In the genomic region with DNA sequence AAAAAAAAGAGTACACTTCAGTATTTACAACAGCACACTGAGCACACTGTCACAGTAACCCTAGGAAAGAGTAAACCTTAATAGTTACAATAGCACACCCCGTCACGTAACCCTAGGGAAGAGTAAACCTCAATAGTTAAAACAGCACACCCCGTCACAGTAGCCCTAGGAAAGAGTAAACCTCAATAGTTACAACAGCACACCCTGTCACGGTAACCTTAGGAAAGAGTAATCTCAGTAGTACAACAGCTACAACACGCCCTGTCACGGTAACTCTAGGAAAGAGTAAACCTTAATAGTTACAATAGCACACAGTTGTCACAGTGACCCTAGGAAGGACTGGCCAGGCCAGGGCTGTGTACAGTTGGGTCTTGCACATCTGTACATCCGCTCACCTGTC, we compare ENCODE assay signal across 25 cellular contexts. TPM values are rescaled to one million over a fixed set of nuclear protein-coding genes. Genes with fewer than 3 reads are reported as not detected.
DNase-seq lines count a peak whose midpoint lies in the region; ATAC-seq and TF ChIP-seq lines count a peak whose summit lies in the region.
"Had no signal": no experiment of that assay in that cellular context is flagged by ENCODE, and none has a peak within 500 bp of the region (broad histone marks: within the 10 kb centered on the region; RNA-seq: fewer than 3 reads in every experiment).

No MANE protein-coding gene starts in this region.

- peaks cover 30% of the 10 kb centered on the region for H3K36me3 Mint-ChIP-seq in activated naive CD4-positive, alpha-beta T cell treated with anti-CD3 and anti-CD28 coated beads, Interleukin-2, amount 10 ng/mL, durations not matched to agents 7 days and 5 days
- H3K36me3 Mint-ChIP-seq in activated naive CD4-positive, alpha-beta T cell treated with anti-CD3 and anti-CD28 coated beads, Interleukin-2, amount 50 U/mL, for 72 hours = peaks cover 9 to 12% of the 10 kb centered on the region in 2 donors
- H3K36me3 Mint-ChIP-seq in nephron progenitor cell (ENCODE audit: low read depth) = peaks cover 23% of the 10 kb centered on the region

- intact Hi-C loops in mucosa of descending colon (cut with DNase I, micrococcal nuclease) (no loop called here), testis (cut with DNase I; ENCODE audit: low total_unique reads) (no loop called here)

- no peaks in the 10 kb centered on the region for H3K27me3 ChIP-seq in testis
- H3K27me3 ChIP-seq: heart left ventricle, ovary, thyroid gland had no signal

- H3K27ac ChIP-seq in VCaP (peak overlapping the region; percentile 56), testis (no peak overlapping the region)
- H3K27ac ChIP-seq: heart left ventricle, HL-60, ovary, thyroid gland had no signal

- no peak for DNase-seq in activated naive CD4-positive, alpha-beta T cell treated with anti-CD3 and anti-CD28 coated beads, Interleukin-2, amount 10 ng/mL, durations not matched to agents 7 days and 5 days
- no peak for DNase-seq in activated naive CD4-positive, alpha-beta T cell treated with anti-CD3 and anti-CD28 coated beads, Interleukin-2, amount 50 U/mL, for 72 hours (ENCODE audit: low spot score in 2 of 2)
- peak in 1 of 3 donors; percentile 27 for DNase-seq in mucosa of descending colon
- peak; percentile 1 for DNase-seq in testis
- no peak for DNase-seq in nephron progenitor cell
- DNase-seq: ACHN; foreskin melanocyte; H9; heart left ventricle; KBM-7; natural killer cell; NCI-H1092 treated with DMSO at 0.1 percent for 48 hours; NCI-H187; NCI-H82; SIG-M5; stimulated activated naive CD4-positive, alpha-beta T cell treated with Interleukin-2 at 50 U/mL for 16 hours; SW 1271; thyroid gland had no signal

- CTCF ChIA-PET in activated naive CD4-positive, alpha-beta T cell treated with anti-CD3 and anti-CD28 coated beads, Interleukin-2, amount 10 ng/mL, durations not matched to agents 7 days and 5 days (lab: Charles Lee) = interaction anchor here (1.6 kb wide), 1 partner anchor 185 kb away, joined by 3 read pairs; no protein-coding TSS in a partner anchor

- H3K4me1 Mint-ChIP-seq in activated naive CD4-positive, alpha-beta T cell treated with anti-CD3 and anti-CD28 coated beads, Interleukin-2, amount 10 ng/mL, durations not matched to agents 7 days and 5 days = peaks cover 14% of the 10 kb centered on the region
- peaks cover 4% of the 10 kb centered on the region for H3K4me1 Mint-ChIP-seq in nephron progenitor cell
- H3K4me1 Mint-ChIP-seq: H9 had no signal

- H3K4me1 ChIP-seq in mucosa of descending colon (ENCODE audit: low read depth) = peaks cover 6% of the 10 kb centered on the region
- no peaks in the 10 kb centered on the region for H3K4me1 ChIP-seq in testis
- H3K4me1 ChIP-seq: thyroid gland had no signal

- H3K9me3 Mint-ChIP-seq in activated naive CD4-positive, alpha-beta T cell treated with anti-CD3 and anti-CD28 coated beads, Interleukin-2, amount 10 ng/mL, durations not matched to agents 7 days and 5 days = no peaks in the 10 kb centered on the region
- H3K9me3 Mint-ChIP-seq in activated naive CD4-positive, alpha-beta T cell treated with anti-CD3 and anti-CD28 coated beads, Interleukin-2, amount 50 U/mL, for 72 hours = no peaks in the 10 kb centered on the region
- H3K9me3 Mint-ChIP-seq in nephron progenitor cell = no peaks in the 10 kb centered on the region
- H3K9me3 Mint-ChIP-seq: central memory CD8-positive, alpha-beta T cell; H9; natural killer cell had no signal

- no peak for TF ChIP-seq POLR2A in testis (IDR thresholded peaks at IDR 0.05)

- ATAC-seq in activated naive CD4-positive, alpha-beta T cell treated with anti-CD3 and anti-CD28 coated beads, Interleukin-2, amount 50 U/mL, for 72 hours = no peak
- peak; percentile 33 for ATAC-seq in mucosa of descending colon
- no peak for ATAC-seq in SK-N-SH treated with all-trans-retinoic acid at 6 μM for 48 hours
- ATAC-seq: heart left ventricle, natural killer cell had no signal

- TF ChIP-seq CTCF in VCaP (conservative IDR thresholded peaks at IDR 0.05) (no peak), mucosa of descending colon (IDR thresholded peaks at IDR 0.05) (no peak), testis (IDR thresholded peaks at IDR 0.05) (no peak), nephron progenitor cell (IDR thresholded peaks at IDR 0.05) (no peak)

- no peak overlapping the region for H3K4me3 ChIP-seq in mucosa of descending colon
- H3K4me3 ChIP-seq in testis = no peak overlapping the region
- H3K4me3 ChIP-seq: heart left ventricle, ovary, smooth muscle cell, thyroid gland had no signal

- peaks cover 5% of the 10 kb centered on the region for H3K27me3 Mint-ChIP-seq in activated naive CD4-positive, alpha-beta T cell treated with anti-CD3 and anti-CD28 coated beads, Interleukin-2, amount 10 ng/mL, durations not matched to agents 7 days and 5 days
- no peaks in the 10 kb centered on the region for H3K27me3 Mint-ChIP-seq in nephron progenitor cell (ENCODE audit: low read depth, poor library complexity)
- H3K27me3 Mint-ChIP-seq: B cell; central memory CD8-positive, alpha-beta T cell had no signal

- whole genome bisulfite sequencing in testis, 2 donors = 79 to 82% methylated on average over 7 of the region's 7 CpGs

- H3K27ac Mint-ChIP-seq in activated naive CD4-positive, alpha-beta T cell treated with anti-CD3 and anti-CD28 coated beads, Interleukin-2, amount 10 ng/mL, durations not matched to agents 7 days and 5 days = peak overlapping the region; percentile 37
- H3K27ac Mint-ChIP-seq in activated naive CD4-positive, alpha-beta T cell treated with anti-CD3 and anti-CD28 coated beads, Interleukin-2, amount 50 U/mL, for 72 hours = peak overlapping the region in 1 of 2 donors; percentile 72
- H3K27ac Mint-ChIP-seq in nephron progenitor cell = no peak overlapping the region
- H3K27ac Mint-ChIP-seq: B cell, H9 had no signal

- no peak overlapping the region for H3K4me3 Mint-ChIP-seq in activated naive CD4-positive, alpha-beta T cell treated with anti-CD3 and anti-CD28 coated beads, Interleukin-2, amount 10 ng/mL, durations not matched to agents 7 days and 5 days
- H3K4me3 Mint-ChIP-seq in nephron progenitor cell = no peak overlapping the region
- H3K4me3 Mint-ChIP-seq: B cell; central memory CD8-positive, alpha-beta T cell; H9; natural killer cell had no signal

- no peaks in the 10 kb centered on the region for H3K9me3 ChIP-seq in mucosa of descending colon
- no peaks in the 10 kb centered on the region for H3K9me3 ChIP-seq in testis
- H3K9me3 ChIP-seq: heart left ventricle, ovary, thyroid gland had no signal

- H3K36me3 ChIP-seq in mucosa of descending colon (ENCODE audit: low read depth) (peaks cover 2% of the 10 kb centered on the region), testis (ENCODE audit: low read depth, missing control alignments) (no peaks in the 10 kb centered on the region)
- H3K36me3 ChIP-seq: ovary had no signal

TF ChIP-seq in SK-N-SH treated with all-trans-retinoic acid at 6 μM for 48 hours, 23 proteins besides CTCF, POLR2A, EP300 and RAD21 (continues in another document):
- TF ChIP-seq ZNF70 (CRISPR knock-in tag; IDR thresholded peaks at IDR 0.05) (no peak), ARNTL (CRISPR knock-in tag; IDR thresholded peaks at IDR 0.05; ENCODE audit: borderline replicate concordance, low read depth) (no peak), CSRNP3 (CRISPR knock-in tag; IDR thresholded peaks at IDR 0.05) (no peak), ZC3H10 (CRISPR knock-in tag; IDR thresholded peaks at IDR 0.05) (no peak), OSR1 (CRISPR knock-in tag; IDR thresholded peaks at IDR 0.05) (no peak)
- TF ChIP-seq, protein P1, sequence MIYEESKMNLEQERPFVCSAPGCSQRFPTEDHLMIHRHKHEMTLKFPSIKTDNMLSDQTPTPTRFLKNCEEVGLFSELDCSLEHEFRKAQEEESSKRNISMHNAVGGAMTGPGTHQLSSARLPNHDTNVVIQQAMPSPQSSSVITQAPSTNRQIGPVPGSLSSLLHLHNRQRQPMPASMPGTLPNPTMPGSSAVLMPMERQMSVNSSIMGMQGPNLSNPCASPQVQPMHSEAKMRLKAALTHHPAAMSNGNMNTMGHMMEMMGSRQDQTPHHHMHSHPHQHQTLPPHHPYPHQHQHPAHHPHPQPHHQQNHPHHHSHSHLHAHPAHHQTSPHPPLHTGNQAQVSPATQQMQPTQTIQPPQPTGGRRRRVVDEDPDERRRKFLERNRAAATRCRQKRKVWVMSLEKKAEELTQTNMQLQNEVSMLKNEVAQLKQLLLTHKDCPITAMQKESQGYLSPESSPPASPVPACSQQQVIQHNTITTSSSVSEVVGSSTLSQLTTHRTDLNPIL (CRISPR knock-in tag; IDR thresholded peaks at IDR 0.05; ENCODE audit: low read depth) = no peak

RNA-seq across cellular contexts. Expression of gene CDK11A, which starts 3.0 kb away (rescaled TPM):
- total RNA-seq in activated naive CD4-positive, alpha-beta T cell treated with anti-CD3 and anti-CD28 coated beads, Interleukin-2, amount 50 U/mL, for 72 hours = 100 to 1,000 TPM in 1 of 2 donors, 10 to 100 TPM in 1; 63.0 to 108 TPM
- total RNA-seq in mucosa of descending colon (10 to 100 TPM; 67.1 to 91.0 (median 83.5) TPM), testis (100 to 1,000 TPM in 1 of 2 donors, 10 to 100 TPM in 1; 75.9 to 153 TPM)
- polyA plus RNA-seq in testis (ENCODE audit: insufficient read depth, low read depth, low replicate concordance) = 44.8 TPM

RNA-seq across cellular contexts. Expression of gene SLC35E2B, which starts 28.6 kb away (rescaled TPM):
- 10 to 100 TPM; 19.0 to 48.5 TPM for total RNA-seq in activated naive CD4-positive, alpha-beta T cell treated with anti-CD3 and anti-CD28 coated beads, Interleukin-2, amount 50 U/mL, for 72 hours
- 10 to 100 TPM; 32.4 to 75.2 (median 73.8) TPM for total RNA-seq in mucosa of descending colon
- total RNA-seq in testis = 10 to 100 TPM; 48.8 to 50.0 TPM
- 25.9 TPM for polyA plus RNA-seq in testis (ENCODE audit: insufficient read depth, low read depth, low replicate concordance)

RNA-seq across cellular contexts. Expression of gene NADK, which starts 57.1 kb away (rescaled TPM):
- total RNA-seq in activated naive CD4-positive, alpha-beta T cell treated with anti-CD3 and anti-CD28 coated beads, Interleukin-2, amount 50 U/mL, for 72 hours = 10 to 100 TPM; 64.7 to 67.6 TPM
- 100 to 1,000 TPM; 116 to 160 (median 129) TPM for total RNA-seq in mucosa of descending colon
- total RNA-seq in testis = 100 to 1,000 TPM; 105 to 111 TPM
- 74.9 TPM for polyA plus RNA-seq in testis (ENCODE audit: insufficient read depth, low read depth, low replicate concordance)
